Comparison of ENCODE assay signal across 1 cellular context in genomic region chr17:66228887-66229782, GRCh38.
TF ChIP-seq lines count a peak whose summit lies in the region.

A gene with protein sequence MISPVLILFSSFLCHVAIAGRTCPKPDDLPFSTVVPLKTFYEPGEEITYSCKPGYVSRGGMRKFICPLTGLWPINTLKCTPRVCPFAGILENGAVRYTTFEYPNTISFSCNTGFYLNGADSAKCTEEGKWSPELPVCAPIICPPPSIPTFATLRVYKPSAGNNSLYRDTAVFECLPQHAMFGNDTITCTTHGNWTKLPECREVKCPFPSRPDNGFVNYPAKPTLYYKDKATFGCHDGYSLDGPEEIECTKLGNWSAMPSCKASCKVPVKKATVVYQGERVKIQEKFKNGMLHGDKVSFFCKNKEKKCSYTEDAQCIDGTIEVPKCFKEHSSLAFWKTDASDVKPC (minus strand): TSS chr17:66229415. CDS start chr17:66229379, 36 bp downstream.

TF ChIP-seq in HepG2, 621 proteins besides CTCF, POLR2A, EP300 and RAD21 (continued from another document and continues in another):
- peak; percentile 90 for TF ChIP-seq CEBPG (CRISPR knock-in tag; IDR thresholded peaks at IDR 0.05)
- 0 out of 2 replicates have a peak, but pooled peaks have one; percentile 58 for TF ChIP-seq ZNF276 (CRISPR knock-in tag; IDR thresholded peaks at IDR 0.05; ENCODE audit: low read depth)
- TF ChIP-seq SNAPC2 (CRISPR knock-in tag; IDR thresholded peaks at IDR 0.05) = peak; percentile 93; the same call in 1 of the 2 replicates
- TF ChIP-seq, protein P1, sequence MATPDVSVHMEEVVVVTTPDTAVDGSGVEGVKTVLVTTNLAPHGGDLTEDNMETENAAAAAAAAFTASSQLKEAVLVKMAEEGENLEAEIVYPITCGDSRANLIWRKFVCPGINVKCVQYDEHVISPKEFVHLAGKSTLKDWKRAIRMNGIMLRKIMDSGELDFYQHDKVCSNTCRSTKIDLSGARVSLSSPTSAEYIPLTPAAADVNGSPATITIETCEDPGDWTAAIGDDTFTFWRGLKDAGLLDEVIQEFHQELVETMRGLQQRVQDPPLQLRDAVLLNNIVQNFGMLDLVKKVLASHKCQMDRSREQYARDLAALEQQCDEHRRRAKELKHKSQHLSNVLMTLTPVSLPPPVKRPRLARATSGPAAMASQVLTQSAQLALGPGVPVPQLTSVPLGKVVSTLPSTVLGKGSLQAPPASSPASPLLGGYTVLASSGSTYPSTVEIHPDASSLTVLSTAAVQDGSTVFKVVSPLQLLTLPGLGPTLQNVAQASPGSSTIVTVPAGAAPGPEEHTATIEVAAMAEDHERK (CRISPR knock-in tag; IDR thresholded peaks at IDR 0.05; ENCODE audit: low read depth) = 0 out of 2 replicates have a peak, but pooled peaks have one; percentile 8
- peak; percentile 17; the same call in 1 of the 2 replicates for TF ChIP-seq NR2F6 (IDR thresholded peaks at IDR 0.05)
- TF ChIP-seq NR2F6 (CRISPR knock-in tag; IDR thresholded peaks at IDR 0.05) = 0 out of 2 replicates have a peak, but pooled peaks have one; percentile 4
- TF ChIP-seq, protein P2, sequence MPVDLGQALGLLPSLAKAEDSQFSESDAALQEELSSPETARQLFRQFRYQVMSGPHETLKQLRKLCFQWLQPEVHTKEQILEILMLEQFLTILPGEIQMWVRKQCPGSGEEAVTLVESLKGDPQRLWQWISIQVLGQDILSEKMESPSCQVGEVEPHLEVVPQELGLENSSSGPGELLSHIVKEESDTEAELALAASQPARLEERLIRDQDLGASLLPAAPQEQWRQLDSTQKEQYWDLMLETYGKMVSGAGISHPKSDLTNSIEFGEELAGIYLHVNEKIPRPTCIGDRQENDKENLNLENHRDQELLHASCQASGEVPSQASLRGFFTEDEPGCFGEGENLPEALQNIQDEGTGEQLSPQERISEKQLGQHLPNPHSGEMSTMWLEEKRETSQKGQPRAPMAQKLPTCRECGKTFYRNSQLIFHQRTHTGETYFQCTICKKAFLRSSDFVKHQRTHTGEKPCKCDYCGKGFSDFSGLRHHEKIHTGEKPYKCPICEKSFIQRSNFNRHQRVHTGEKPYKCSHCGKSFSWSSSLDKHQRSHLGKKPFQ (CRISPR knock-in tag; IDR thresholded peaks at IDR 0.05; ENCODE audit: insufficient replicate concordance) = peak; percentile 18
- TF ChIP-seq EHMT2 (IDR thresholded peaks at IDR 0.05; ENCODE audit: borderline replicate concordance, low read depth, low read length) = peak; percentile 25; the same call in 1 of the 2 replicates
- peak; percentile 81; the same call in 1 of the 2 replicates for TF ChIP-seq YEATS4 (CRISPR knock-in tag; IDR thresholded peaks at IDR 0.05; ENCODE audit: borderline replicate concordance)
- TF ChIP-seq, protein P3, sequence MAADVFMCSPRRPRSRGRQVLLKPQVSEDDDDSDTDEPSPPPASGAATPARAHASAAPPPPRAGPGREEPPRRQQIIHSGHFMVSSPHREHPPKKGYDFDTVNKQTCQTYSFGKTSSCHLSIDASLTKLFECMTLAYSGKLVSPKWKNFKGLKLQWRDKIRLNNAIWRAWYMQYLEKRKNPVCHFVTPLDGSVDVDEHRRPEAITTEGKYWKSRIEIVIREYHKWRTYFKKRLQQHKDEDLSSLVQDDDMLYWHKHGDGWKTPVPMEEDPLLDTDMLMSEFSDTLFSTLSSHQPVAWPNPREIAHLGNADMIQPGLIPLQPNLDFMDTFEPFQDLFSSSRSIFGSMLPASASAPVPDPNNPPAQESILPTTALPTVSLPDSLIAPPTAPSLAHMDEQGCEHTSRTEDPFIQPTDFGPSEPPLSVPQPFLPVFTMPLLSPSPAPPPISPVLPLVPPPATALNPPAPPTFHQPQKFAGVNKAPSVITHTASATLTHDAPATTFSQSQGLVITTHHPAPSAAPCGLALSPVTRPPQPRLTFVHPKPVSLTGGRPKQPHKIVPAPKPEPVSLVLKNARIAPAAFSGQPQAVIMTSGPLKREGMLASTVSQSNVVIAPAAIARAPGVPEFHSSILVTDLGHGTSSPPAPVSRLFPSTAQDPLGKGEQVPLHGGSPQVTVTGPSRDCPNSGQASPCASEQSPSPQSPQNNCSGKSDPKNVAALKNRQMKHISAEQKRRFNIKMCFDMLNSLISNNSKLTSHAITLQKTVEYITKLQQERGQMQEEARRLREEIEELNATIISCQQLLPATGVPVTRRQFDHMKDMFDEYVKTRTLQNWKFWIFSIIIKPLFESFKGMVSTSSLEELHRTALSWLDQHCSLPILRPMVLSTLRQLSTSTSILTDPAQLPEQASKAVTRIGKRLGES (CRISPR knock-in tag; IDR thresholded peaks at IDR 0.05; ENCODE audit: borderline replicate concordance) = 0 out of 2 replicates have a peak, but pooled peaks have one; percentile 51
- TF ChIP-seq ZNF775 (CRISPR knock-in tag; IDR thresholded peaks at IDR 0.05; ENCODE audit: borderline replicate concordance) = peak; percentile 81
- TF ChIP-seq ZBTB37 (CRISPR knock-in tag; IDR thresholded peaks at IDR 0.05) = no peak; the same call in 1 of the 2 replicates
- TF ChIP-seq ZNF335 (CRISPR knock-in tag; IDR thresholded peaks at IDR 0.05) = peak; percentile 61; the same call in 1 of the 2 replicates
- TF ChIP-seq TOE1 (CRISPR knock-in tag; IDR thresholded peaks at IDR 0.05) = peak; percentile 85
- peak; percentile 75; the same call in 1 of the 2 replicates for TF ChIP-seq KLF12 (CRISPR knock-in tag; IDR thresholded peaks at IDR 0.05; ENCODE audit: borderline replicate concordance)
- peak; percentile 65 for TF ChIP-seq SALL1 (CRISPR knock-in tag; IDR thresholded peaks at IDR 0.05)
- TF ChIP-seq KMT2A (CRISPR knock-in tag; IDR thresholded peaks at IDR 0.05) = peak; percentile 14; the same call in 1 of the 2 replicates
- peak; percentile 58; the same call in 1 of the 2 replicates for TF ChIP-seq ZNF607 (CRISPR knock-in tag; IDR thresholded peaks at IDR 0.05; ENCODE audit: borderline replicate concordance)
- TF ChIP-seq MED8 (CRISPR knock-in tag; IDR thresholded peaks at IDR 0.05; ENCODE audit: insufficient replicate concordance) = no peak
- TF ChIP-seq TRIM22 (IDR thresholded peaks at IDR 0.05) = no peak
- TF ChIP-seq NKX3-1 (CRISPR knock-in tag; IDR thresholded peaks at IDR 0.05) = peak; percentile 95
- TF ChIP-seq SOX13 (IDR thresholded peaks at IDR 0.05) = peak; percentile 7; the same call in 1 of the 2 replicates
- TF ChIP-seq SOX13 (CRISPR knock-in tag; conservative IDR thresholded peaks at IDR 0.05 in 1 of 2, IDR thresholded peaks at IDR 0.05 in 1 of 2) = peak; percentile 53 to 89; a peak in 2 of 4 replicates
- TF ChIP-seq JARID2 (CRISPR knock-in tag; IDR thresholded peaks at IDR 0.05; ENCODE audit: insufficient replicate concordance) = peak; percentile 50
- 0 out of 2 replicates have a peak, but pooled peaks have one; percentile 18 for TF ChIP-seq GTF3A (CRISPR knock-in tag; conservative IDR thresholded peaks at IDR 0.05)
- no peak for TF ChIP-seq ZNF224 (CRISPR knock-in tag; IDR thresholded peaks at IDR 0.05)
- TF ChIP-seq RBFOX2 (IDR thresholded peaks at IDR 0.05; ENCODE audit: low read depth, low read length) = peak; percentile 79
- no peak for TF ChIP-seq FOXA1 (IDR thresholded peaks at IDR 0.05)
- peak; percentile 68; the same call in 1 of the 2 replicates for TF ChIP-seq FOXA1 (CRISPR knock-in tag; IDR thresholded peaks at IDR 0.05)
- peak; percentile 71 for TF ChIP-seq IRF2 (CRISPR knock-in tag; IDR thresholded peaks at IDR 0.05)
- peak; percentile 99 for TF ChIP-seq HNF1A (IDR thresholded peaks at IDR 0.05; ENCODE audit: low read depth)
- peak; percentile 99 for TF ChIP-seq HNF1A (CRISPR knock-in tag; IDR thresholded peaks at IDR 0.05; ENCODE audit: borderline replicate concordance)
- peak; percentile 43; the same call in 1 of the 2 replicates for TF ChIP-seq UBTF (CRISPR knock-in tag; IDR thresholded peaks at IDR 0.05)
- peak; percentile 83 for TF ChIP-seq TARDBP (CRISPR knock-in tag; IDR thresholded peaks at IDR 0.05)
- TF ChIP-seq, protein P4, sequence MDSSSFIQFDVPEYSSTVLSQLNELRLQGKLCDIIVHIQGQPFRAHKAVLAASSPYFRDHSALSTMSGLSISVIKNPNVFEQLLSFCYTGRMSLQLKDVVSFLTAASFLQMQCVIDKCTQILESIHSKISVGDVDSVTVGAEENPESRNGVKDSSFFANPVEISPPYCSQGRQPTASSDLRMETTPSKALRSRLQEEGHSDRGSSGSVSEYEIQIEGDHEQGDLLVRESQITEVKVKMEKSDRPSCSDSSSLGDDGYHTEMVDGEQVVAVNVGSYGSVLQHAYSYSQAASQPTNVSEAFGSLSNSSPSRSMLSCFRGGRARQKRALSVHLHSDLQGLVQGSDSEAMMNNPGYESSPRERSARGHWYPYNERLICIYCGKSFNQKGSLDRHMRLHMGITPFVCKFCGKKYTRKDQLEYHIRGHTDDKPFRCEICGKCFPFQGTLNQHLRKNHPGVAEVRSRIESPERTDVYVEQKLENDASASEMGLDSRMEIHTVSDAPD (CRISPR knock-in tag; IDR thresholded peaks at IDR 0.05) = peak; percentile 80; the same call in 1 of the 2 replicates
